14 cellular contexts compared by ENCODE assay signal in the genomic region with DNA sequence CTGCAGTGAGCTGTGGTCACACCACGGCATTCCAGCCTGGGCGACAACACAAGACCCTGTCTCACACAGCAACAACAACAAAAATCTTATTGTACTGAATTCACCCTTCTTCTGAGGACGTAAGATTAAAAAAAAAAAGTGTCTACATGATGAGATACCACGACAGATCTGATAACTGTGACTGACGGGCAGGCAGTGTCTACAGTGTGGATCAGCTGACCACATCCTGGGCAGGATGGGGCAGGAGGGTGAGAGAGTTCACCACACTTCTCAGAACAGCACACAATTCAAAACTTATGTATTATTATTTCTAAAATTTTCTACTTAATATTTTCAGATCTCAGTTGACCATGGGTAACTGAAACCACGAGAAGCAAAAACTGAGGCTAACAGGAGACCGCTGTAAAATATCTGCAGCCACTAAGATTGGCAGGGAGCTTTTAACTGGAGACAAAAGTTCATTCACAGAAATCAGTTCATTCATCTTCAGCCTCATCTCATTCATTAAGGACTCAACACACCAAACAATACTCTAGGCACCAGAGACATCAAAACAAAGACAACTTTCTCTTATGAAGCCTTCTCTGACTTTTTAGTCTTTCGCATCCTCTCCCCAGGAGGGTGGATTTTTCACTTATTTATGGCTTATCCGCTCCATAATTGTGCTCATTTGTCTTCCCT. TPM values are rescaled to one million over a fixed set of nuclear protein-coding genes. Genes with fewer than 3 reads are reported as not detected.
DNase-seq lines count a peak whose midpoint lies in the region; ATAC-seq and TF ChIP-seq lines count a peak whose summit lies in the region.
"Had no signal": no experiment of that assay in that cellular context is flagged by ENCODE, and none has a peak within 500 bp of the region (broad histone marks: within the 10 kb centered on the region; RNA-seq: fewer than 3 reads in every experiment).

No MANE protein-coding gene starts in this region.

- H3K4me3 ChIP-seq in CD8-positive, alpha-beta T cell (ENCODE audit: low read depth, low read length), result no peak overlapping the region
- H3K4me3 ChIP-seq in GM12865 (ENCODE audit: low read depth, low read length) (no peak overlapping the region), right lobe of liver (no peak overlapping the region)

- CTCF ChIA-PET in CD8-positive, alpha-beta T cell (lab: Charles Lee), result interaction anchor here (0.7 to 7.9 kb wide), 8 partner anchors 8 to 406 kb away, joined by 3 to 119 read pairs (median 4); no protein-coding TSS in a partner anchor
- CTCF ChIA-PET in activated CD8-positive, alpha-beta T cell treated with anti-CD3 and anti-CD28 coated beads for 36 hours (lab: Charles Lee), result interaction anchor here (7.2 kb wide), 1 partner anchor 87 kb away, joined by 89 read pairs; no protein-coding TSS in a partner anchor

- peak overlapping the region; percentile 7 for H3K27ac Mint-ChIP-seq in CD8-positive, alpha-beta T cell
- no peak overlapping the region for H3K27ac Mint-ChIP-seq in activated CD8-positive, alpha-beta T cell treated with anti-CD3 and anti-CD28 coated beads for 36 hours
- H3K27ac Mint-ChIP-seq: memory B cell had no signal

- no peaks in the 10 kb centered on the region for H3K36me3 ChIP-seq in CD8-positive, alpha-beta T cell (ENCODE audit: insufficient read depth, low read length)
- H3K36me3 ChIP-seq in right lobe of liver, result no peaks in the 10 kb centered on the region
- H3K36me3 ChIP-seq: WERI-Rb-1 had no signal

- H3K4me1 ChIP-seq in CD8-positive, alpha-beta T cell (ENCODE audit: insufficient read depth, low read length), result no peaks in the 10 kb centered on the region
- no peaks in the 10 kb centered on the region for H3K4me1 ChIP-seq in right lobe of liver

- peaks cover 4% of the 10 kb centered on the region for H3K27me3 Mint-ChIP-seq in CD8-positive, alpha-beta T cell (ENCODE audit: low read depth)
- H3K27me3 Mint-ChIP-seq in activated CD8-positive, alpha-beta T cell treated with anti-CD3 and anti-CD28 coated beads for 36 hours, result peaks cover 6% of the 10 kb centered on the region

- no peak for TF ChIP-seq POLR2A in right lobe of liver (IDR thresholded peaks at IDR 0.05)

- TF ChIP-seq CTCF in CD8-positive, alpha-beta T cell (IDR thresholded peaks at IDR 0.05), result no peak
- TF ChIP-seq CTCF in GM12865 (IDR thresholded peaks at IDR 0.05; ENCODE audit: insufficient read depth, low read depth, low read length, missing control alignments) (no peak), right lobe of liver (IDR thresholded peaks at IDR 0.05) (no peak)
- TF ChIP-seq CTCF in activated CD8-positive, alpha-beta T cell treated with anti-CD3 and anti-CD28 coated beads for 36 hours (IDR thresholded peaks at IDR 0.05), result no peak

- peaks cover 7% of the 10 kb centered on the region for H3K4me1 Mint-ChIP-seq in CD8-positive, alpha-beta T cell (ENCODE audit: low read depth)
- peaks cover 6% of the 10 kb centered on the region for H3K4me1 Mint-ChIP-seq in activated CD8-positive, alpha-beta T cell treated with anti-CD3 and anti-CD28 coated beads for 36 hours (ENCODE audit: low read depth)
- H3K4me1 Mint-ChIP-seq: memory B cell had no signal

- no peak overlapping the region for H3K4me3 Mint-ChIP-seq in CD8-positive, alpha-beta T cell
- H3K4me3 Mint-ChIP-seq in activated CD8-positive, alpha-beta T cell treated with anti-CD3 and anti-CD28 coated beads for 36 hours, result no peak overlapping the region
- H3K4me3 Mint-ChIP-seq: memory B cell had no signal

- no peak overlapping the region for H3K27ac ChIP-seq in CD8-positive, alpha-beta T cell (ENCODE audit: low read depth, low read length)
- no peak overlapping the region for H3K27ac ChIP-seq in right lobe of liver
- H3K27ac ChIP-seq: WERI-Rb-1 had no signal

- no peaks in the 10 kb centered on the region for H3K9me3 ChIP-seq in CD8-positive, alpha-beta T cell (ENCODE audit: low read length)
- H3K9me3 ChIP-seq in right lobe of liver, result no peaks in the 10 kb centered on the region

- peak; percentile 82 for ATAC-seq in CD8-positive, alpha-beta T cell
- peak; percentile 80 for ATAC-seq in activated CD8-positive, alpha-beta T cell treated with anti-CD3 and anti-CD28 coated beads for 36 hours
- ATAC-seq in right lobe of liver (peak in 3 of 4 donors; percentile 37 to 54 (median 51)), HG02840 (IDR thresholded peaks at IDR 0.05; ENCODE audit: low FRiP score, unreplicated experiment) (no peak)

- no peaks in the 10 kb centered on the region for H3K9me3 Mint-ChIP-seq in CD8-positive, alpha-beta T cell
- H3K9me3 Mint-ChIP-seq in activated CD8-positive, alpha-beta T cell treated with anti-CD3 and anti-CD28 coated beads for 36 hours, result peaks cover 3% of the 10 kb centered on the region

- POLR2A ChIA-PET in CD8-positive, alpha-beta T cell (lab: Charles Lee), result no interaction called here
- POLR2A ChIA-PET in activated CD8-positive, alpha-beta T cell treated with anti-CD3 and anti-CD28 coated beads for 36 hours (lab: Charles Lee), result interaction anchor here (0.7 kb wide), 1 partner anchor 99 kb away, joined by 3 read pairs; no protein-coding TSS in a partner anchor

- DNase-seq in CD8-positive, alpha-beta T cell, result peak in 4 of 7 experiments; percentile 16 to 55 (median 35)
- peak; percentile 38 for DNase-seq in GM12865 (ENCODE audit: low read depth)
- DNase-seq in activated CD8-positive, alpha-beta T cell treated with anti-CD3 and anti-CD28 coated beads for 36 hours, result peak; percentile 43
- DNase-seq in right lobe of liver, result no peak
- DNase-seq in NCI-H774 (lab: John Stamatoyannopoulos, UW), result no peak
- DNase-seq in DMS53 (lab: John Stamatoyannopoulos, UW), result no peak
- DNase-seq: amygdala; NCI-H1694; nucleus accumbens; stimulated activated CD4-positive, alpha-beta T cell treated with anti-CD3 and anti-CD28 coated beads, Interleukin-4, amount 100 ng/mL, for 1 hour; stimulated activated CD8-positive, alpha-beta memory T cell treated with anti-CD3 and anti-CD28 coated beads, Interleukin-4, amount 100 ng/mL, for 48 hours; WERI-Rb-1 had no signal

- intact Hi-C loops in CD8-positive, alpha-beta T cell (cut with DNase I, micrococcal nuclease), result loop anchor here (5.0 kb wide), 1 partner anchor 513 kb away; no protein-coding TSS in a partner anchor
- intact Hi-C loops in activated CD8-positive, alpha-beta T cell treated with anti-CD3 and anti-CD28 coated beads for 36 hours (cut with micrococcal nuclease), result loop anchor here (5.0 kb wide), 1 partner anchor 398 kb away; no protein-coding TSS in a partner anchor
- intact Hi-C loops in right lobe of liver (cut with DNase I), result loop anchor here in 1 of 2 donors (10.0 kb wide), 1 partner anchor 80 kb away; no protein-coding TSS in a partner anchor

- H3K36me3 Mint-ChIP-seq in CD8-positive, alpha-beta T cell, result no peaks in the 10 kb centered on the region
- no peaks in the 10 kb centered on the region for H3K36me3 Mint-ChIP-seq in activated CD8-positive, alpha-beta T cell treated with anti-CD3 and anti-CD28 coated beads for 36 hours (ENCODE audit: low read depth)

- 71% methylated on average over 9 of the region's 9 CpGs for WGBS in right lobe of liver (ENCODE audit: insufficient coverage, low coverage, low lambda C conversion rate, missing lambda C conversion rate)

- no peaks in the 10 kb centered on the region for H3K27me3 ChIP-seq in CD8-positive, alpha-beta T cell (ENCODE audit: insufficient read depth, low read length)
- H3K27me3 ChIP-seq in right lobe of liver, result no peaks in the 10 kb centered on the region

RNA-seq across cellular contexts. Expression of a gene that starts 15.7 kb away (rescaled TPM):
- not detected for total RNA-seq in CD8-positive, alpha-beta T cell
- total RNA-seq in activated CD8-positive, alpha-beta T cell treated with anti-CD3 and anti-CD28 coated beads for 36 hours, result under 1 TPM; 0.18 to 0.49 TPM
- 10 to 100 TPM; 19.8 to 54.2 (median 28.5) TPM for total RNA-seq in right lobe of liver

Comparison
In these comparisons a context has a peak if more than half of its experiments do, and no peak if none do; other contexts are left out.
1. DNase-seq: peak in CD8-positive, alpha-beta T cell (4 of 7), GM12865 (single experiment) and activated CD8-positive, alpha-beta T cell treated with anti-CD3 and anti-CD28 coated beads for 36 hours (single experiment); none in right lobe of liver (0 of 3), NCI-H774 (single experiment) and DMS53 (single experiment).
2. RNA of a gene that starts 15.7 kb away (total RNA-seq): 19.8 to 54.2 TPM in right lobe of liver; 0.18 to 0.49 TPM in activated CD8-positive, alpha-beta T cell treated with anti-CD3 and anti-CD28 coated beads for 36 hours and not detected in CD8-positive, alpha-beta T cell; every median in the first group is over 10 times any median in the second.